In the genomic region with DNA sequence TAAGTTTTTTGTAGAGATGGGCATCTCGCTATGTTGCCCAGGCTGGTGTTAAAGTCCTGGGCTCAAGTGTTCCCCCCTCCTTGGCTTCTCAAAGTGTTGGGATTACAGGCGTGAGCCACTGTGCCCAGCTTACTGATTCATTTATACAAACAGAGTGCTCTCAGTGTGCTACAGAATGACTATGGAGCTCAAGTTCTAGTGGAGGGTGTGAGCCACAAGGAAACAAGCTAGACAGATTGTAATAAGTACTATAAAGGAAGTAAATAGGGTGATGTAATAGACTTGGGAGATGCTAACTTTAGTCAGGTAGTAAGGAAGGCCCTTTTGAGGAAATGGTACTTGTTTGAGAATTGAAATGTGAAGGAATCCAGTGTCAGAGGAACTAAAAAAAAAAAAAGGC, we compare ENCODE assay signal across 12 cellular contexts. TPM values are rescaled to one million over a fixed set of nuclear protein-coding genes. Genes with fewer than 3 reads are reported as not detected.
DNase-seq lines count a peak whose midpoint lies in the region; ATAC-seq and TF ChIP-seq lines count a peak whose summit lies in the region.
"Had no signal": no experiment of that assay in that cellular context is flagged by ENCODE, and none has a peak within 500 bp of the region (broad histone marks: within the 10 kb centered on the region; RNA-seq: fewer than 3 reads in every experiment).

No MANE protein-coding gene starts in this region.

- TF ChIP-seq CTCF in Panc1 (IDR thresholded peaks at IDR 0.05) (no peak), dorsolateral prefrontal cortex (IDR thresholded peaks at IDR 0.05 in 54 of 56, conservative IDR thresholded peaks at IDR 0.05 in 2 of 56; ENCODE audit: low read depth in 1 of 56, partially characterized antibody in 56 of 56) (no peak), uterus (IDR thresholded peaks at IDR 0.05) (no peak)

- H3K27me3 Mint-ChIP-seq in activated T-cell treated with anti-CD3 and anti-CD28 coated beads, Interleukin-2, amount 50 U/mL, for 4 hours (ENCODE audit: low read depth), result no peaks in the 10 kb centered on the region
- H3K27me3 Mint-ChIP-seq in stimulated activated memory B cell treated with anti-CD40 and anti-IgM and Interleukin-4, amounts not matched to agents 10 μg/mL and 1 μg/mL and 100 μg/mL, for 72 hours, result no peaks in the 10 kb centered on the region

- H3K4me1 ChIP-seq in Panc1 (ENCODE audit: control insufficient read depth, insufficient read depth, low read length), result peaks cover 9% of the 10 kb centered on the region
- H3K4me1 ChIP-seq in uterus, result peaks cover 0 to 6% of the 10 kb centered on the region in 2 donors

- H3K36me3 Mint-ChIP-seq in activated T-cell treated with anti-CD3 and anti-CD28 coated beads, Interleukin-2, amount 50 U/mL, for 4 hours (ENCODE audit: insufficient read depth), result peaks cover 6% of the 10 kb centered on the region
- peaks cover 5% of the 10 kb centered on the region for H3K36me3 Mint-ChIP-seq in stimulated activated memory B cell treated with anti-CD40 and anti-IgM and Interleukin-4, amounts not matched to agents 10 μg/mL and 1 μg/mL and 100 μg/mL, for 72 hours

- peaks cover 40% of the 10 kb centered on the region for H3K4me1 Mint-ChIP-seq in activated T-cell treated with anti-CD3 and anti-CD28 coated beads, Interleukin-2, amount 50 U/mL, for 4 hours (ENCODE audit: low read depth)
- H3K4me1 Mint-ChIP-seq in stimulated activated memory B cell treated with anti-CD40 and anti-IgM and Interleukin-4, amounts not matched to agents 10 μg/mL and 1 μg/mL and 100 μg/mL, for 72 hours, result peaks cover 31% of the 10 kb centered on the region

- H3K27ac Mint-ChIP-seq in stimulated activated memory B cell treated with anti-CD40 and anti-IgM and Interleukin-4, amounts not matched to agents 10 μg/mL and 1 μg/mL and 100 μg/mL, for 72 hours, result peak overlapping the region; percentile 98

- peak overlapping the region; percentile 52; the same call in 1 of the 2 replicates for H3K27ac ChIP-seq in Panc1 (ENCODE audit: low read length)
- peak overlapping the region in 36 of 59 donors; percentile 5 to 99 (median 96) for H3K27ac ChIP-seq in dorsolateral prefrontal cortex
- peak overlapping the region in 1 of 2 donors; percentile 99 for H3K27ac ChIP-seq in uterus

- H3K4me3 ChIP-seq in Panc1 (ENCODE audit: low read depth in 2 of 2, low read length in 2 of 2), result no peak overlapping the region
- no peak overlapping the region for H3K4me3 ChIP-seq in dorsolateral prefrontal cortex
- H3K4me3 ChIP-seq in uterus, result no peak overlapping the region

- in situ Hi-C loops in Panc1 (cut with HindIII; ENCODE audit: low pct_unique_long_range_greater_than_20kb, low sequenced_read_pairs), result no loop called here

- H3K36me3 ChIP-seq in Panc1 (ENCODE audit: control insufficient read depth, insufficient read depth, low read length) (peaks cover 10% of the 10 kb centered on the region), uterus (no peaks in the 10 kb centered on the region)
- H3K36me3 ChIP-seq: thoracic aorta had no signal

- CTCF ChIA-PET in Panc1 (lab: Charles Lee), result interaction anchor here (0.6 to 0.7 kb wide), 2 partner anchors 260 to 566 kb away, joined by 5 to 6 read pairs; no protein-coding TSS in a partner anchor

- ATAC-seq in activated T-cell treated with anti-CD3 and anti-CD28 coated beads, Interleukin-2, amount 50 U/mL, for 4 hours, result no peak
- ATAC-seq in Panc1 (no peak), GM19397 (IDR thresholded peaks at IDR 0.05; ENCODE audit: unreplicated experiment) (no peak), GM21825 (IDR thresholded peaks at IDR 0.05; ENCODE audit: unreplicated experiment) (no peak)
- no peak for ATAC-seq in stimulated activated memory B cell treated with anti-CD40 and anti-IgM and Interleukin-4, amounts not matched to agents 10 μg/mL and 1 μg/mL and 100 μg/mL, for 72 hours

- H3K9me3 ChIP-seq in Panc1 (ENCODE audit: control insufficient read depth, insufficient read depth, low read depth, low read length) (no peaks in the 10 kb centered on the region), uterus (no peaks in the 10 kb centered on the region)
- H3K9me3 ChIP-seq: thoracic aorta had no signal

- intact Hi-C loops in Panc1 (cut with micrococcal nuclease; ENCODE audit: unreplicated experiment) (no loop called here), dorsolateral prefrontal cortex (cut with DNase I) (loop anchor here (2.0 kb wide), 3 partner anchors 29 to 365 kb away; a partner anchor contains a TSS), uterus (cut with DNase I; ENCODE audit: low total_unique reads) (no loop called here)

- POLR2A ChIA-PET in Panc1 (lab: Charles Lee), result no interaction called here

- no peak for DNase-seq in activated T-cell treated with anti-CD3 and anti-CD28 coated beads, Interleukin-2, amount 50 U/mL, for 4 hours
- DNase-seq in activated T-cell treated with anti-CD3 and anti-CD28 coated beads for 4 hours (no peak), Panc1 (ENCODE audit: low read depth, low spot score) (no peak), dorsolateral prefrontal cortex (no peak), uterus (no peak)
- DNase-seq: activated CD8-positive, alpha-beta memory T cell treated with anti-CD3 and anti-CD28 coated beads, Interleukin-2, amount 50 U/mL, for 4 hours; kidney glomerular epithelial cell; RPMI8226 had no signal

- peak overlapping the region; percentile 45 for H3K4me3 Mint-ChIP-seq in activated T-cell treated with anti-CD3 and anti-CD28 coated beads, Interleukin-2, amount 50 U/mL, for 4 hours
- no peak overlapping the region for H3K4me3 Mint-ChIP-seq in stimulated activated memory B cell treated with anti-CD40 and anti-IgM and Interleukin-4, amounts not matched to agents 10 μg/mL and 1 μg/mL and 100 μg/mL, for 72 hours

- BruUV-seq in Panc1 (replicated peaks; lab: Mats Ljungman, UMichigan), result no TSS peak

- no peaks in the 10 kb centered on the region for H3K27me3 ChIP-seq in Panc1 (ENCODE audit: control insufficient read depth, insufficient read depth, low read length)
- no peaks in the 10 kb centered on the region for H3K27me3 ChIP-seq in dorsolateral prefrontal cortex
- no peaks in the 10 kb centered on the region for H3K27me3 ChIP-seq in uterus

- TF ChIP-seq POLR2A in uterus (IDR thresholded peaks at IDR 0.05), result no peak

- H3K9me3 Mint-ChIP-seq in activated T-cell treated with anti-CD3 and anti-CD28 coated beads, Interleukin-2, amount 50 U/mL, for 4 hours, result no peaks in the 10 kb centered on the region
- no peaks in the 10 kb centered on the region for H3K9me3 Mint-ChIP-seq in stimulated activated memory B cell treated with anti-CD40 and anti-IgM and Interleukin-4, amounts not matched to agents 10 μg/mL and 1 μg/mL and 100 μg/mL, for 72 hours

RNA-seq across cellular contexts. Expression of a gene that starts 1.7 kb away (rescaled TPM):
- 10 to 100 TPM; 18.6 to 23.4 (median 21.2) TPM for total RNA-seq in activated T-cell treated with anti-CD3 and anti-CD28 coated beads, Interleukin-2, amount 50 U/mL, for 4 hours
- 22.0 TPM for total RNA-seq in Panc1 (2021; ENCODE audit: unreplicated experiment)
- polyA plus RNA-seq in Panc1 (2012; ENCODE audit: insufficient read length), result 9.5 TPM
- 10 to 100 TPM in 80 of 120 experiments, 1 to 10 TPM in 40; 6.2 to 20.5 (median 11.8) TPM for total RNA-seq in dorsolateral prefrontal cortex
- total RNA-seq in uterus, result 10 to 100 TPM in 3 of 4 donors, under 1 TPM in 1; 0.77 to 20.0 (median 16.3) TPM

RNA-seq across cellular contexts. Expression of a gene that starts 29.5 kb away (rescaled TPM):
- total RNA-seq in activated T-cell treated with anti-CD3 and anti-CD28 coated beads, Interleukin-2, amount 50 U/mL, for 4 hours, result 1 to 10 TPM; 3.1 to 3.8 (median 3.6) TPM
- 6.3 TPM for total RNA-seq in Panc1 (2021; ENCODE audit: unreplicated experiment)
- 1.5 TPM for polyA plus RNA-seq in Panc1 (2012; ENCODE audit: insufficient read length)
- total RNA-seq in dorsolateral prefrontal cortex, result 1 to 10 TPM in 119 of 120 experiments, under 1 TPM in 1; 0.89 to 7.7 (median 3.3) TPM
- total RNA-seq in uterus, result 1 to 10 TPM in 3 of 4 donors, under 1 TPM in 1; 0.29 to 7.7 (median 2.3) TPM

Comparison
In these comparisons a context has a peak if more than half of its experiments do, and no peak if none do; other contexts are left out.
1. intact Hi-C loops: an anchor here in dorsolateral prefrontal cortex (2.0 kb wide); none called in Panc1 and uterus.